Comparison of ENCODE assay signal across 11 cellular contexts in the genomic region with DNA sequence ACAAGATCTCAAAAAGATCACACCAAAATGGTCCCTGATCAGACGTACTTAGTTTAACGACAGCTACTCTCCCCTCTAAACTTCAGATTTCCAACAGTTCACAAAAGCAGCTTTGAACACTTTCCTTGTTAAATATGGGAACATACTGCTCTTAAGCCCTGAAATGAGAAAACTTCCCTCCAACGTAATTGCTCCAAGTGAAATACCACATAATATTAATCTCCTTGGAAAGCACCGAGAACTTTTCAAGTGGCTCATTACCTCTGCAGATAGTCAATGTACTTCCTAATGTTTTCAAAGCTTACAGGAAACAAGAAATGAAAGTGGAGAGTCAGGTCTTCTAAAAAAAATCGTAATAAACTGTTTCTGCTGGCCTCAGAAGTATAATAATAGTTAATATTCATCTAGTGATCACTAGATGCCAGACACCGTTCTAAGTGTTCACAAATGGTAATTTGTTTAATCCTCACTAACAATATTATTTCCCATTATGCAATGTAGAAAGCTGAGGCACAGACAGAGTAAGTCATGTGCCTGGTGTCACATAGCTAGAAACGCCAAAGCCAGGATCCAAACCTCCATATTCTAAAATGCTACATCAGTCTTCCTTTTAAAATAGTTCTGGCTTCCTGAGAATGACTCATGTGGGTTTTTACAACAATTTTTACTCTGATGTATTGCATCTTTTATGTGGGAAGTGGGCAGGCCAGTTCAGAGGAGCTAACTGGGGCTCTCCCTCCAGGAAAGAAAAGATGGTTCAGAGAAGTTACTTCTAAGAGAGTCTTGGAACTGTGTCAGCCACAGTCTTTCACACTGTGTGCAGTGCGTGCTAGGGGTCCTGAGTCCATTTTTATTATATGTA.
DNase-seq lines count a peak whose midpoint lies in the region; ATAC-seq and TF ChIP-seq lines count a peak whose summit lies in the region.
"Had no signal": no experiment of that assay in that cellular context is flagged by ENCODE, and none has a peak within 500 bp of the region (broad histone marks: within the 10 kb centered on the region; RNA-seq: fewer than 3 reads in every experiment).

No MANE protein-coding gene starts in this region.

- no peaks in the 10 kb centered on the region for H3K36me3 Mint-ChIP-seq in activated naive CD8-positive, alpha-beta T cell treated with anti-CD3 and anti-CD28 coated beads, Interleukin-2, amount 50 U/mL, for 24 hours (ENCODE audit: low read depth)

- H3K4me2 ChIP-seq in IMR-90 (ENCODE audit: low read depth, low read length): no peak overlapping the region

- no peak overlapping the region for H3K27ac Mint-ChIP-seq in activated naive CD8-positive, alpha-beta T cell treated with anti-CD3 and anti-CD28 coated beads, Interleukin-2, amount 50 U/mL, for 24 hours

- H3K9ac ChIP-seq in IMR-90 (ENCODE audit: low read depth, low read length): no peak overlapping the region

- CTCF ChIA-PET in IMR-90 (lab: Yijun Ruan, JAX): interaction anchor here (1.0 kb wide), 2 partner anchors 35 to 86 kb away, joined by 3 read pairs; no protein-coding TSS in a partner anchor

- no peaks in the 10 kb centered on the region for H3K79me1 ChIP-seq in IMR-90 (ENCODE audit: low read depth in 1 of 2, low read length in 2 of 2)

- H3K36me3 ChIP-seq in IMR-90 (ENCODE audit: control insufficient read depth, insufficient read depth, low read length): no peaks in the 10 kb centered on the region

- H3K9me3 ChIP-seq in IMR-90 (ENCODE audit: control insufficient read depth, insufficient read depth, low read length): no peaks in the 10 kb centered on the region
- H3K9me3 ChIP-seq: psoas muscle had no signal

- no peak overlapping the region for H3K4ac ChIP-seq in IMR-90 (ENCODE audit: low read depth, low read length)

- TF ChIP-seq POLR2A in IMR-90 (IDR thresholded peaks at IDR 0.05; ENCODE audit: low read depth, low read length): no peak

- in situ Hi-C loops in IMR-90 (cut with MboI; ENCODE audit: low sequenced_read_pairs): no loop called here

- intact Hi-C loops in IMR-90 (cut with micrococcal nuclease): no loop called here

- dilution Hi-C loops in IMR-90 (cut with HindIII; ENCODE audit: low sequenced_read_pairs, unreplicated experiment): no loop called here

- no peak overlapping the region for H2AK9ac ChIP-seq in IMR-90 (replicated peaks; ENCODE audit: low read depth, low read length, poor library complexity)

- H3K4me1 Mint-ChIP-seq in activated naive CD8-positive, alpha-beta T cell treated with anti-CD3 and anti-CD28 coated beads, Interleukin-2, amount 50 U/mL, for 24 hours: peaks cover 9% of the 10 kb centered on the region

- no peak overlapping the region for H3K27ac ChIP-seq in IMR-90 (ENCODE audit: insufficient read depth, low read length)
- H3K27ac ChIP-seq: psoas muscle had no signal

- H2BK15ac ChIP-seq in IMR-90 (ENCODE audit: low read depth, low read length): no peak overlapping the region

- no peak overlapping the region for H3K56ac ChIP-seq in IMR-90 (ENCODE audit: extremely low read depth, insufficient read depth, low read length)

- no peak overlapping the region for H2BK20ac ChIP-seq in IMR-90 (ENCODE audit: low read depth, low read length)

- no peak overlapping the region for H2BK120ac ChIP-seq in IMR-90 (ENCODE audit: low read depth, low read length)

- no peak overlapping the region for H3K18ac ChIP-seq in IMR-90 (ENCODE audit: low read depth, low read length)

- ATAC-seq in IMR-90 (ENCODE audit: low read depth) (peak; percentile 59; the same call in 1 of the 2 replicates), GM21360 (IDR thresholded peaks at IDR 0.05; ENCODE audit: unreplicated experiment) (no peak)
- ATAC-seq in activated naive CD8-positive, alpha-beta T cell treated with anti-CD3 and anti-CD28 coated beads, Interleukin-2, amount 50 U/mL, for 24 hours: peak; percentile 79
- ATAC-seq: psoas muscle had no signal

- H3K9me3 Mint-ChIP-seq in activated naive CD8-positive, alpha-beta T cell treated with anti-CD3 and anti-CD28 coated beads, Interleukin-2, amount 50 U/mL, for 24 hours: no peaks in the 10 kb centered on the region

- H3K9me1 ChIP-seq in IMR-90 (ENCODE audit: insufficient read depth, low read length): no peaks in the 10 kb centered on the region

- H3K23ac ChIP-seq in IMR-90 (ENCODE audit: low read depth, low read length): 0 out of 2 replicates have a peak overlapping the region, but pooled peaks have one; percentile 3

- peak; percentile 64 for DNase-seq in ELR (ENCODE audit: low read depth)
- peak; percentile 67 for DNase-seq in IMR-90
- no peak for DNase-seq in activated naive CD8-positive, alpha-beta T cell treated with anti-CD3 and anti-CD28 coated beads, Interleukin-2, amount 50 U/mL, for 24 hours
- DNase-seq in myocyte (ENCODE audit: low read depth): peak; percentile 37
- no peak for DNase-seq in kidney glomerular epithelial cell (lab: John Stamatoyannopoulos, UW)
- DNase-seq in NCI-H2171 treated with DMSO at 0.1 percent for 48 hours (lab: John Stamatoyannopoulos, UW): no peak
- no peak for DNase-seq in midbrain (lab: John Stamatoyannopoulos, UW)
- DNase-seq: cortex of kidney, islet precursor cell, psoas muscle had no signal

- no TSS peak for BruUV-seq in IMR-90 (replicated peaks; lab: Mats Ljungman, UMichigan)

- no peaks in the 10 kb centered on the region for H3K4me1 ChIP-seq in IMR-90 (ENCODE audit: control insufficient read depth, insufficient read depth, low read length)
- H3K4me1 ChIP-seq: psoas muscle had no signal

- no peak for TF ChIP-seq CTCF in IMR-90 (conservative IDR thresholded peaks at IDR 0.05; ENCODE audit: low read depth, low read length)

- H4K5ac ChIP-seq in IMR-90 (ENCODE audit: low read depth, low read length): no peak overlapping the region

- POLR2A ChIA-PET in IMR-90 (lab: Charles Lee; ENCODE audit: unreplicated experiment): no interaction called here

- no peaks in the 10 kb centered on the region for H3K27me3 Mint-ChIP-seq in activated naive CD8-positive, alpha-beta T cell treated with anti-CD3 and anti-CD28 coated beads, Interleukin-2, amount 50 U/mL, for 24 hours

- H3K4me3 Mint-ChIP-seq in activated naive CD8-positive, alpha-beta T cell treated with anti-CD3 and anti-CD28 coated beads, Interleukin-2, amount 50 U/mL, for 24 hours: no peak overlapping the region

- no peak overlapping the region for H2BK5ac ChIP-seq in IMR-90 (ENCODE audit: low read depth, low read length, poor library complexity, severe bottlenecking)

- no peak overlapping the region for H3K14ac ChIP-seq in IMR-90 (replicated peaks; ENCODE audit: low read depth, low read length)

- no peak overlapping the region for H3K4me3 ChIP-seq in IMR-90 (ENCODE audit: insufficient read depth, low read depth, low read length)
- H3K4me3 ChIP-seq: psoas muscle had no signal

- no peak overlapping the region for H2AFZ ChIP-seq in IMR-90 (replicated peaks; ENCODE audit: low read length, poor library complexity)

- no peak for TF ChIP-seq RAD21 in IMR-90 (IDR thresholded peaks at IDR 0.05; ENCODE audit: low read length)

- H3K27me3 ChIP-seq in IMR-90 (ENCODE audit: control insufficient read depth, insufficient read depth, low read length): no peaks in the 10 kb centered on the region

- no peaks in the 10 kb centered on the region for H4K20me1 ChIP-seq in IMR-90 (ENCODE audit: insufficient read depth, low read length)

- H4K8ac ChIP-seq in IMR-90 (ENCODE audit: low read depth in 2 of 2, low read length in 2 of 2): no peak overlapping the region

- no peak overlapping the region for H2AK5ac ChIP-seq in IMR-90 (ENCODE audit: low read depth, low read length)

- no peak overlapping the region for H4K91ac ChIP-seq in IMR-90 (ENCODE audit: insufficient read depth, low read depth, low read length)

- 100% methylated on average over 2 of the region's 8 CpGs; no CpG with 5 or more reads in 1 of the 2 experiments for WGBS in IMR-90 (ENCODE audit: extremely low coverage in 2 of 2, insufficient read length in 1 of 2), 2 experiments

TF ChIP-seq in IMR-90, 13 proteins besides CTCF, POLR2A, EP300 and RAD21:
- TF ChIP-seq MAFK (IDR thresholded peaks at IDR 0.05; ENCODE audit: low read depth, low read length) (no peak), MXI1 (IDR thresholded peaks at IDR 0.05; ENCODE audit: borderline replicate concordance, low read depth, low read length) (no peak), NFE2L2 (IDR thresholded peaks at IDR 0.05; ENCODE audit: low read depth, low read length) (no peak), FOS (IDR thresholded peaks at IDR 0.05; ENCODE audit: low read depth, low read length) (no peak), SMC3 (IDR thresholded peaks at IDR 0.05; ENCODE audit: low read depth, low read length) (no peak), CEBPB (IDR thresholded peaks at IDR 0.05; ENCODE audit: low read depth, low read length) (no peak), MAZ (IDR thresholded peaks at IDR 0.05; ENCODE audit: borderline replicate concordance, low read depth, low read length) (no peak), RCOR1 (IDR thresholded peaks at IDR 0.05; ENCODE audit: insufficient replicate concordance, low read length) (no peak)
- TF ChIP-seq, protein P1, sequence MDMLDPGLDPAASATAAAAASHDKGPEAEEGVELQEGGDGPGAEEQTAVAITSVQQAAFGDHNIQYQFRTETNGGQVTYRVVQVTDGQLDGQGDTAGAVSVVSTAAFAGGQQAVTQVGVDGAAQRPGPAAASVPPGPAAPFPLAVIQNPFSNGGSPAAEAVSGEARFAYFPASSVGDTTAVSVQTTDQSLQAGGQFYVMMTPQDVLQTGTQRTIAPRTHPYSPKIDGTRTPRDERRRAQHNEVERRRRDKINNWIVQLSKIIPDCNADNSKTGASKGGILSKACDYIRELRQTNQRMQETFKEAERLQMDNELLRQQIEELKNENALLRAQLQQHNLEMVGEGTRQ (IDR thresholded peaks at IDR 0.05; ENCODE audit: low read depth, low read length): no peak

Comparison
In these comparisons a context has a peak if more than half of its experiments do, and no peak if none do; other contexts are left out.
1. DNase-seq: peak in ELR (single experiment), IMR-90 (single experiment) and myocyte (single experiment); none in activated naive CD8-positive, alpha-beta T cell treated with anti-CD3 and anti-CD28 coated beads, Interleukin-2, amount 50 U/mL, for 24 hours (single experiment), kidney glomerular epithelial cell (single experiment), NCI-H2171 treated with DMSO at 0.1 percent for 48 hours (single experiment) and midbrain (single experiment).